In genomic region chr9:96327694-96328352, GRCh38 we compare ENCODE assay signal across 8 cellular contexts. TPM values are rescaled to one million over a fixed set of nuclear protein-coding genes. Genes with fewer than 3 reads are reported as not detected.
A peak's percentile ranks its signal among the peaks of the same experiment; 100 is the strongest.
DNase-seq lines count a peak whose midpoint lies in the region; ATAC-seq and TF ChIP-seq lines count a peak whose summit lies in the region.

No MANE protein-coding gene starts in this region.

- POLR2A ChIA-PET in CD8-positive, alpha-beta T cell (lab: Charles Lee), result interaction anchor here (0.7 to 2.0 kb wide), 4 partner anchors 86 to 239 kb away, joined by 3 to 13 read pairs (median 4); partner anchors contain the start of gene HABP4

- H3K36me3 ChIP-seq in CD8-positive, alpha-beta T cell (ENCODE audit: insufficient read depth, low read length), result no peaks in the 10 kb centered on the region
- no peaks in the 10 kb centered on the region for H3K36me3 ChIP-seq in OCI-LY1 (ENCODE audit: insufficient read depth, low read length)

- H3K27me3 Mint-ChIP-seq in CD8-positive, alpha-beta T cell (ENCODE audit: low read depth), result no peaks in the 10 kb centered on the region
- no peaks in the 10 kb centered on the region for H3K27me3 Mint-ChIP-seq in activated T-helper 17 cell treated with anti-CD3 and anti-CD28 coated beads, Interleukin-2, amount 50 U/mL, for 72 hours

- H3K4me1 ChIP-seq in CD8-positive, alpha-beta T cell (ENCODE audit: insufficient read depth, low read length), result no peaks in the 10 kb centered on the region
- no peaks in the 10 kb centered on the region for H3K4me1 ChIP-seq in OCI-LY1 (ENCODE audit: insufficient read depth, low read length, severe bottlenecking)

- CTCF ChIA-PET in CD8-positive, alpha-beta T cell (lab: Charles Lee), result interaction anchor here (0.9 to 3.9 kb wide), 26 partner anchors 9 to 339 kb away, joined by 3 to 19 read pairs (median 6); no protein-coding TSS in a partner anchor

- no peaks in the 10 kb centered on the region for H3K27me3 ChIP-seq in CD8-positive, alpha-beta T cell (ENCODE audit: insufficient read depth, low read length)
- H3K27me3 ChIP-seq in OCI-LY1 (ENCODE audit: insufficient read depth, low read length), result no peaks in the 10 kb centered on the region

- no peak overlapping the region for H3K4me3 Mint-ChIP-seq in CD8-positive, alpha-beta T cell
- H3K4me3 Mint-ChIP-seq in activated T-helper 17 cell treated with anti-CD3 and anti-CD28 coated beads, Interleukin-2, amount 50 U/mL, for 72 hours, result no peak overlapping the region

- no peaks in the 10 kb centered on the region for H3K9me3 ChIP-seq in CD8-positive, alpha-beta T cell (ENCODE audit: low read length)
- no peaks in the 10 kb centered on the region for H3K9me3 ChIP-seq in OCI-LY1 (ENCODE audit: low read length)

- no peak overlapping the region for H3K4me3 ChIP-seq in CD8-positive, alpha-beta T cell (ENCODE audit: low read depth, low read length)
- H3K4me3 ChIP-seq in OCI-LY1 (ENCODE audit: low read depth, low read length, poor library complexity, severe bottlenecking), result no peak overlapping the region

- intact Hi-C loops in CD8-positive, alpha-beta T cell (cut with DNase I, micrococcal nuclease), result loop anchor here (1.0 to 10.0 kb wide), 9 partner anchors 54 to 339 kb away; partner anchors contain the start of genes SLC35D2 (in 1 of the 2) and ZNF367 (in 1 of the 2)

- H4K20me1 ChIP-seq in OCI-LY1 (ENCODE audit: insufficient read depth, low read length), result no peaks in the 10 kb centered on the region

- no peak overlapping the region for H3K4me2 ChIP-seq in OCI-LY1 (ENCODE audit: low read length)

- H3K36me3 Mint-ChIP-seq in CD8-positive, alpha-beta T cell, result peaks cover 20% of the 10 kb centered on the region
- no peaks in the 10 kb centered on the region for H3K36me3 Mint-ChIP-seq in activated T-helper 17 cell treated with anti-CD3 and anti-CD28 coated beads, Interleukin-2, amount 50 U/mL, for 72 hours (ENCODE audit: low read depth)

- H3K9ac ChIP-seq in OCI-LY1 (ENCODE audit: low read length), result no peak overlapping the region

- TF ChIP-seq CTCF in CD8-positive, alpha-beta T cell (IDR thresholded peaks at IDR 0.05), result peak; percentile 91
- TF ChIP-seq CTCF in GM20000 (IDR thresholded peaks at IDR 0.05; ENCODE audit: extremely low read depth, missing control alignments) (peak; percentile 61), OCI-LY1 (IDR thresholded peaks at IDR 0.05; ENCODE audit: low read length) (peak; percentile 70)

- no peak overlapping the region for H3K27ac ChIP-seq in CD8-positive, alpha-beta T cell (ENCODE audit: low read depth, low read length)
- no peak overlapping the region for H3K27ac ChIP-seq in OCI-LY1 (ENCODE audit: low read depth, low read length, poor library complexity, severe bottlenecking)

- H3K4me1 Mint-ChIP-seq in CD8-positive, alpha-beta T cell (ENCODE audit: low read depth), result no peaks in the 10 kb centered on the region
- peaks cover 4% of the 10 kb centered on the region for H3K4me1 Mint-ChIP-seq in activated T-helper 17 cell treated with anti-CD3 and anti-CD28 coated beads, Interleukin-2, amount 50 U/mL, for 72 hours

- no peaks in the 10 kb centered on the region for H3F3A ChIP-seq in OCI-LY1 (ENCODE audit: insufficient read depth, low read length)

- peak; percentile 87 for ATAC-seq in CD8-positive, alpha-beta T cell
- ATAC-seq in activated T-helper 17 cell treated with anti-CD3 and anti-CD28 coated beads, Interleukin-2, amount 50 U/mL, for 72 hours (replicated peaks), result peak; percentile 73
- ATAC-seq in HG03571 (IDR thresholded peaks at IDR 0.05; ENCODE audit: unreplicated experiment) (no peak), HG02981 (IDR thresholded peaks at IDR 0.05; ENCODE audit: unreplicated experiment) (no peak)

- no peaks in the 10 kb centered on the region for H3K9me2 ChIP-seq in OCI-LY1 (ENCODE audit: low read depth, low read length)

- H2AFZ ChIP-seq in OCI-LY1 (ENCODE audit: low read length), result no peak overlapping the region

- H3K79me2 ChIP-seq in OCI-LY1 (ENCODE audit: insufficient read depth, low read length), result no peaks in the 10 kb centered on the region

- H3K27ac Mint-ChIP-seq in CD8-positive, alpha-beta T cell, result no peak overlapping the region
- no peak overlapping the region for H3K27ac Mint-ChIP-seq in activated T-helper 17 cell treated with anti-CD3 and anti-CD28 coated beads, Interleukin-2, amount 50 U/mL, for 72 hours

- peak in 5 of 7 experiments; percentile 16 to 54 (median 43) for DNase-seq in CD8-positive, alpha-beta T cell
- peak; percentile 52 for DNase-seq in GM20000 (ENCODE audit: low spot score)
- DNase-seq in globus pallidus (ENCODE audit: low spot score), result peak; percentile 63
- DNase-seq in pons (ENCODE audit: low spot score), result peak; percentile 81

- H3K9me3 Mint-ChIP-seq in CD8-positive, alpha-beta T cell, result no peaks in the 10 kb centered on the region
- no peaks in the 10 kb centered on the region for H3K9me3 Mint-ChIP-seq in activated T-helper 17 cell treated with anti-CD3 and anti-CD28 coated beads, Interleukin-2, amount 50 U/mL, for 72 hours

RNA-seq across cellular contexts. Expression of gene HSD17B3, which starts 25.8 kb away (rescaled TPM):
- total RNA-seq in CD8-positive, alpha-beta T cell, result 1 to 10 TPM; 1.3 TPM
- total RNA-seq in activated T-helper 17 cell treated with anti-CD3 and anti-CD28 coated beads, Interleukin-2, amount 50 U/mL, for 72 hours, result not detected

RNA-seq across cellular contexts. Expression of gene SLC35D2, which starts 55.7 kb away (rescaled TPM):
- 10 to 100 TPM; 18.5 to 20.5 TPM for total RNA-seq in CD8-positive, alpha-beta T cell
- 1 to 10 TPM; 7.1 to 9.3 TPM for total RNA-seq in activated T-helper 17 cell treated with anti-CD3 and anti-CD28 coated beads, Interleukin-2, amount 50 U/mL, for 72 hours

Comparison
In these comparisons a context has a peak if more than half of its experiments do, and no peak if none do; other contexts are left out.
1. ATAC-seq: peak in CD8-positive, alpha-beta T cell (single experiment) and activated T-helper 17 cell treated with anti-CD3 and anti-CD28 coated beads, Interleukin-2, amount 50 U/mL, for 72 hours (single experiment); none in HG03571 (single experiment) and HG02981 (single experiment).
2. Peak in every context shown above with its lines, with median percentiles within 50 percentile points of each other: DNase-seq and CTCF ChIP-seq.